11 cellular contexts compared by ENCODE assay signal in the genomic region with DNA sequence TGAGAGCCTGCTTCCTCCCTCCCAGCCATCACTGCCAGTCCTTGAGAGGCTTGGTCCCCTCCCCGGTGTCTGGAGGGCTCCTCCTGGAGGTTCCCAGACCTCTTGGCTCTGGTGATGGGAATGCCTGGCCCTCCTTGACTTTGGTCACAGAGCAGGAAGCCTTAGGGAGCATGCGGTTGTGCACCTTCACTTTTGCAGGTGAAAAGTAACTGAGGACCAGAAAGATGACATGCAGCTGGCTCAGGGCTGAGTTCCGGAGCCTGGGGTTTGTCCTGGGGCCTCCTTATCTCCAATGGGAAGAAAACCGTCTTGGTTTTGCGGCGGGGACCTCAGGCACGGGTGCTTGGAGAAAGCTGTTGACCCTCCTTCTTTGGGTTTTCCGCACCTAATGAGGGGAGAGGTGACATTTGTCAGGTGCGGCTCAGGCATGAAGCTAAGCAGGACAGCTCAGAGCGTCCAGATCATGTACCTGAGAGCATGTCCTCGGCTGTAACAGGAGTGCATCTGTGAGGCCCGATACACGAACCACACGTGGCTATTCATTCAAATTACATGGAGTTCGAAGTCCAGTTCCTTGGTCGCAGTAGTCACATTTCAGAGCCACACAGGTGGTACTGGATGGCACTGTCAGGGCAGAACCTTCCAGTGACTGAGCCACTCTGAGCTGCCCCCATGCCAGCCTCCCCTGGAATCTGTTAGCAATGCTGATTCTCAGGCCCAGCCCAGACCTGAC. TPM values are rescaled to one million over a fixed set of nuclear protein-coding genes. Genes with fewer than 3 reads are reported as not detected.
DNase-seq lines count a peak whose midpoint lies in the region; ATAC-seq and TF ChIP-seq lines count a peak whose summit lies in the region.
"Had no signal": no experiment of that assay in that cellular context is flagged by ENCODE, and none has a peak within 500 bp of the region (broad histone marks: within the 10 kb centered on the region; RNA-seq: fewer than 3 reads in every experiment).

No MANE protein-coding gene starts in this region.

- TF ChIP-seq CTCF in DND-41 (IDR thresholded peaks at IDR 0.05; ENCODE audit: borderline replicate concordance, extremely low read depth, low read length, poor library complexity, severe bottlenecking) (no peak), HL-60 (IDR thresholded peaks at IDR 0.05; ENCODE audit: insufficient read depth, low read length) (no peak), endodermal cell (conservative IDR thresholded peaks at IDR 0.05) (no peak), prostate gland (IDR thresholded peaks at IDR 0.05) (no peak), dorsolateral prefrontal cortex (IDR thresholded peaks at IDR 0.05 in 54 of 56, conservative IDR thresholded peaks at IDR 0.05 in 2 of 56; ENCODE audit: low read depth in 1 of 56, partially characterized antibody in 56 of 56) (no peak)

- peak overlapping the region; percentile 55 for H3K4me2 ChIP-seq in DND-41 (ENCODE audit: insufficient read depth, low read length)

- peaks cover 13% of the 10 kb centered on the region for H3K4me1 Mint-ChIP-seq in endodermal cell

- H3K4me3 ChIP-seq in DND-41 (ENCODE audit: low read depth in 1 of 2, low read length in 2 of 2) (peak overlapping the region in 1 of 2 experiments; percentile 46; a peak in 2 of 4 replicates), HL-60 (replicated peaks; ENCODE audit: insufficient read depth, low read length) (no peak overlapping the region), endodermal cell (ENCODE audit: low read length) (no peak overlapping the region), prostate gland (peak overlapping the region in 1 of 2 donors; percentile 5), dorsolateral prefrontal cortex (peak overlapping the region in 12 of 59 donors; percentile 14 to 56 (median 32))

- H3K79me2 ChIP-seq in DND-41 (ENCODE audit: insufficient read depth, low read length): no peaks in the 10 kb centered on the region

- H3K36me3 Mint-ChIP-seq in endodermal cell (ENCODE audit: low read depth): no peaks in the 10 kb centered on the region

- intact Hi-C loops in prostate gland (cut with DNase I): no loop called here
- intact Hi-C loops in dorsolateral prefrontal cortex (cut with DNase I): no loop called here

- peak overlapping the region; percentile 80 for H3K27ac ChIP-seq in DND-41 (ENCODE audit: low read length)
- peak overlapping the region; percentile 87 for H3K27ac ChIP-seq in HL-60 (replicated peaks)
- no peak overlapping the region for H3K27ac ChIP-seq in endodermal cell (ENCODE audit: low read depth, low read length)
- H3K27ac ChIP-seq in prostate gland: peak overlapping the region; percentile 28 to 30
- H3K27ac ChIP-seq in dorsolateral prefrontal cortex: peak overlapping the region in 10 of 59 donors; percentile 2 to 80 (median 54)

- whole genome bisulfite sequencing in endodermal cell (ENCODE audit: insufficient coverage in 1 of 2, insufficient read length in 1 of 2), 2 experiments: 89 to 96% methylated on average over 13 to 16 of the region's 16 CpGs
- 93% methylated on average over 16 of the region's 16 CpGs for WGBS in prostate gland

- peaks cover 35% of the 10 kb centered on the region for H3K4me1 ChIP-seq in DND-41 (ENCODE audit: insufficient read depth, low read length)
- H3K4me1 ChIP-seq in endodermal cell (ENCODE audit: control insufficient read depth, insufficient read depth, low read length): peaks cover 4% of the 10 kb centered on the region
- no peaks in the 10 kb centered on the region for H3K4me1 ChIP-seq in prostate gland (replicated peaks)

- H3K36me3 ChIP-seq in DND-41 (ENCODE audit: insufficient read depth, low read length) (no peaks in the 10 kb centered on the region), endodermal cell (ENCODE audit: control insufficient read depth, insufficient read depth, low read length) (no peaks in the 10 kb centered on the region), prostate gland (no peaks in the 10 kb centered on the region)

- DNase-seq in DND-41: no peak
- DNase-seq in HL-60 (ENCODE audit: low read depth in 1 of 2, low spot score in 1 of 2): no peak
- peak; percentile 42 for DNase-seq in endodermal cell
- DNase-seq in prostate gland (ENCODE audit: low spot score): no peak
- DNase-seq in NCI-H69 (lab: John Stamatoyannopoulos, UW): no peak
- DNase-seq in hepatic stellate cell (ENCODE audit: low spot score): no peak
- DNase-seq in HPDE6-E6E7 (ENCODE audit: extremely low spot score): no peak
- no peak for DNase-seq in dorsolateral prefrontal cortex
- DNase-seq: NCI-H2081 had no signal

- H3K9me3 Mint-ChIP-seq in endodermal cell: no peaks in the 10 kb centered on the region

- no peak overlapping the region for H3K27ac Mint-ChIP-seq in endodermal cell

- no peak for TF ChIP-seq POLR2A in prostate gland (IDR thresholded peaks at IDR 0.05)

- H3K9ac ChIP-seq in DND-41 (ENCODE audit: low read depth, low read length) (peak overlapping the region; percentile 47), endodermal cell (ENCODE audit: extremely low read depth, low read length, poor library complexity, severe bottlenecking) (no peak overlapping the region)

- H3K27me3 ChIP-seq in DND-41 (ENCODE audit: insufficient read depth, low read length, poor library complexity): no peaks in the 10 kb centered on the region
- no peaks in the 10 kb centered on the region for H3K27me3 ChIP-seq in HL-60 (ENCODE audit: insufficient read depth, poor library complexity, severe bottlenecking)
- H3K27me3 ChIP-seq in endodermal cell (ENCODE audit: control insufficient read depth, insufficient read depth, low read length, poor library complexity, severe bottlenecking): no peaks in the 10 kb centered on the region
- no peaks in the 10 kb centered on the region for H3K27me3 ChIP-seq in prostate gland (replicated peaks; ENCODE audit: insufficient read depth)
- peaks cover 0 to 4% (median 0%) of the 10 kb centered on the region in 45 donors for H3K27me3 ChIP-seq in dorsolateral prefrontal cortex

- no peak overlapping the region for H3K4me3 Mint-ChIP-seq in endodermal cell

- no peak for ATAC-seq in DND-41 (ENCODE audit: insufficient read depth, low read depth)

- no peaks in the 10 kb centered on the region for H4K20me1 ChIP-seq in DND-41 (ENCODE audit: insufficient read depth, low read length)

- no peak overlapping the region for H2AFZ ChIP-seq in DND-41 (ENCODE audit: low read depth, low read length)

- H3K27me3 Mint-ChIP-seq in endodermal cell (ENCODE audit: insufficient read depth): peaks cover 1% of the 10 kb centered on the region

- H3K9me3 ChIP-seq in DND-41 (ENCODE audit: insufficient read depth, low read length, severe bottlenecking): no peaks in the 10 kb centered on the region
- H3K9me3 ChIP-seq in endodermal cell (ENCODE audit: control insufficient read depth, low read length): no peaks in the 10 kb centered on the region
- no peaks in the 10 kb centered on the region for H3K9me3 ChIP-seq in prostate gland

RNA-seq across cellular contexts. Expression of a gene that starts 0.6 kb away (rescaled TPM):
- total RNA-seq in endodermal cell (10 to 100 TPM in 1 of 2 donors, 1 to 10 TPM in 1; 1.6 to 11.4 TPM), prostate gland (1 to 10 TPM; 1.7 to 4.9 TPM), dorsolateral prefrontal cortex (10 to 100 TPM in 4 of 120 experiments, 1 to 10 TPM in 116; 1.8 to 41.0 (median 5.0) TPM)
- 0.50 TPM for polyA plus RNA-seq in endodermal cell (2013, experiment 1 of 2)
- polyA plus RNA-seq in endodermal cell (2013, experiment 2 of 2): 0.33 TPM
- total RNA-seq: endothelial cell of umbilical vein had no signal

RNA-seq across cellular contexts. Expression of a gene that starts 44.6 kb away (rescaled TPM):
- total RNA-seq in endodermal cell (1 to 10 TPM; 2.1 to 3.1 TPM), prostate gland (10 to 100 TPM; 19.4 to 63.6 TPM), dorsolateral prefrontal cortex (under 1 TPM in 15 of 120 experiments, not detected in 105; 0.32 to 0.98 (median 0.63) TPM)
- 0.32 TPM for polyA plus RNA-seq in endodermal cell (2013, experiment 1 of 2)
- 0.46 TPM for polyA plus RNA-seq in endodermal cell (2013, experiment 2 of 2)
- total RNA-seq: endothelial cell of umbilical vein, temporal lobe had no signal
- polyA plus RNA-seq: endothelial cell of umbilical vein had no signal

Comparison
In these comparisons a context has a peak if more than half of its experiments do, and no peak if none do; other contexts are left out.
1. RNA of a gene that starts 44.6 kb away (total RNA-seq): 19.4 to 63.6 TPM in prostate gland; 2.1 to 3.1 TPM in endodermal cell and 0.32 to 0.98 TPM in dorsolateral prefrontal cortex; every median in the first group is over 4 times any median in the second.